21 cellular contexts compared by ENCODE assay signal in genomic region chr16:77063617-77064016, GRCh38.
A peak's percentile ranks its signal among the peaks of the same experiment; 100 is the strongest.
DNase-seq lines count a peak whose midpoint lies in the region; ATAC-seq, FAIRE-seq and TF ChIP-seq lines count a peak whose summit lies in the region.
"Had no signal": no experiment of that assay in that cellular context is flagged by ENCODE, and none has a peak within 500 bp of the region (broad histone marks: within the 10 kb centered on the region; RNA-seq: fewer than 3 reads in every experiment).

No MANE protein-coding gene starts in this region.

- no peak overlapping the region for H3K18ac ChIP-seq in H1 (ENCODE audit: extremely low read depth, low read length)

- H3K14ac ChIP-seq in H1 (ENCODE audit: insufficient read length), result no peak overlapping the region

- no peak overlapping the region for H3K27ac ChIP-seq in H1 (ENCODE audit: low read depth, low read length)
- H3K27ac ChIP-seq: HL-60 had no signal

- no peak for FAIRE-seq in H1 (lab: Jason Lieb, UNC)

- H4K20me1 ChIP-seq in H1 (replicated peaks in 1 of 2; ENCODE audit: control insufficient read depth in 1 of 2, insufficient read depth in 2 of 2, low read length in 2 of 2), result no peaks in the 10 kb centered on the region

- H3K4me3 ChIP-seq in LNCaP clone FGC (ENCODE audit: low read depth, low read length) (no peak overlapping the region), H1 (ENCODE audit: extremely low read depth in 1 of 4, insufficient read depth in 2 of 4, low read depth in 3 of 4, low read length in 4 of 4) (no peak overlapping the region)

- no peaks in the 10 kb centered on the region for H3K36me3 ChIP-seq in H1 (ENCODE audit: control insufficient read depth in 2 of 4, insufficient read depth in 4 of 4, low read length in 3 of 4)
- H3K36me3 ChIP-seq: BE2C had no signal

- H2AFZ ChIP-seq in H1 (ENCODE audit: low read length), result peak overlapping the region; percentile 73; the same call in 1 of the 2 replicates

- no peak overlapping the region for H3K23ac ChIP-seq in H1 (ENCODE audit: insufficient read length)

- no peaks in the 10 kb centered on the region for H3K79me2 ChIP-seq in H1 (ENCODE audit: control insufficient read depth in 1 of 2, insufficient read depth in 2 of 2, low read length in 2 of 2)

- H2AK5ac ChIP-seq in H1 (ENCODE audit: low read depth, low read length), result no peak overlapping the region

- no peak overlapping the region for H2BK12ac ChIP-seq in H1 (ENCODE audit: low read depth, low read length)

- H3K23me2 ChIP-seq in H1 (ENCODE audit: low read depth, low read length), result no peaks in the 10 kb centered on the region

- POLR2A ChIA-PET in H1 (lab: Charles Lee; ENCODE audit: partially characterized antibody), result no interaction called here

- in situ Hi-C loops in G401 (cut with HindIII; ENCODE audit: low sequenced_read_pairs), result no loop called here

- TF ChIP-seq CTCF in LNCaP clone FGC (IDR thresholded peaks at IDR 0.05; ENCODE audit: control insufficient read depth, extremely low read depth, insufficient read depth) (no peak), H1 (IDR thresholded peaks at IDR 0.05; ENCODE audit: control extremely low read depth in 1 of 3, insufficient read depth in 1 of 3, low read depth in 1 of 3, low read length in 3 of 3) (no peak)

- H3K27me3 Mint-ChIP-seq in effector memory CD8-positive, alpha-beta T cell, result peaks cover 9 to 10% of the 10 kb centered on the region in 2 donors
- H3K27me3 Mint-ChIP-seq: CD4-positive, CD25-positive, alpha-beta regulatory T cell had no signal

- H2BK120ac ChIP-seq in H1 (replicated peaks; ENCODE audit: low read depth, low read length), result no peak overlapping the region

- TF ChIP-seq RAD21 in H1 (IDR thresholded peaks at IDR 0.05 in 1 of 2, conservative IDR thresholded peaks at IDR 0.05 in 1 of 2; ENCODE audit: low read depth in 2 of 2, low read length in 2 of 2), result no peak

- no peaks in the 10 kb centered on the region for H3K9me3 ChIP-seq in H1 (ENCODE audit: insufficient read depth in 2 of 2, low read depth in 1 of 2, low read length in 1 of 2)
- H3K9me3 ChIP-seq: BE2C had no signal

- H3K56ac ChIP-seq in H1 (replicated peaks; ENCODE audit: insufficient read length, low read depth, low read length), result no peak overlapping the region

- H3K9ac ChIP-seq in H1 (replicated peaks in 1 of 4; ENCODE audit: extremely low read depth in 1 of 4, low read depth in 3 of 4, low read length in 3 of 4), result no peak overlapping the region

- CTCF ChIA-PET in H1 (lab: Charles Lee; ENCODE audit: partially characterized antibody), result interaction anchor here (0.6 to 1.3 kb wide), 2 partner anchors 49 to 396 kb away, joined by 3 to 5 read pairs; no protein-coding TSS in a partner anchor

- no peak overlapping the region for H4K5ac ChIP-seq in H1 (ENCODE audit: insufficient read length, low read depth, low read length)

- no peak overlapping the region for H4K91ac ChIP-seq in H1 (replicated peaks; ENCODE audit: insufficient read length, low read length)

- no peak overlapping the region for H3K27ac Mint-ChIP-seq in effector memory CD8-positive, alpha-beta T cell
- H3K27ac Mint-ChIP-seq: CD4-positive, CD25-positive, alpha-beta regulatory T cell had no signal

- H2BK5ac ChIP-seq in H1 (ENCODE audit: low read depth, low read length), result no peak overlapping the region

- H3K4me1 ChIP-seq in H1 (replicated peaks in 1 of 4; ENCODE audit: control insufficient read depth in 3 of 4, insufficient read depth in 4 of 4, low read length in 3 of 4), result peaks cover 0 to 10% (median 7%) of the 10 kb centered on the region in 4 experiments; a peak in 5 of 7 replicates

- H3K27me3 ChIP-seq in H1 (replicated peaks in 1 of 4; ENCODE audit: control insufficient read depth in 3 of 4, extremely low read depth in 1 of 4, insufficient read depth in 3 of 4, low read length in 3 of 4), result no peaks in the 10 kb centered on the region
- H3K27me3 ChIP-seq: BE2C had no signal

- 69% methylated on average over 2 of the region's 2 CpGs; no CpG with 5 or more reads in 1 of the 2 experiments for WGBS in H1 (ENCODE audit: extremely low coverage in 1 of 2, insufficient coverage in 1 of 2, insufficient read length in 1 of 2, insufficient replicate concordance in 2 of 2, low coverage in 1 of 2, low lambda C conversion rate in 2 of 2, missing lambda C conversion rate in 1 of 2), 2 experiments

- no peak overlapping the region for H3K4me2 ChIP-seq in H1 (ENCODE audit: insufficient read depth in 1 of 2, low read depth in 2 of 2, low read length in 2 of 2)

- H2BK20ac ChIP-seq in H1 (ENCODE audit: low read length), result no peak overlapping the region

- H3K4me1 Mint-ChIP-seq in effector memory CD8-positive, alpha-beta T cell (ENCODE audit: low read depth in 2 of 2), result no peaks in the 10 kb centered on the region
- H3K4me1 Mint-ChIP-seq: CD4-positive, CD25-positive, alpha-beta regulatory T cell had no signal

- no peaks in the 10 kb centered on the region for H3K9me3 Mint-ChIP-seq in effector memory CD8-positive, alpha-beta T cell

- H2BK15ac ChIP-seq in H1 (ENCODE audit: low read length), result no peak overlapping the region

- H3K4ac ChIP-seq in H1 (replicated peaks; ENCODE audit: insufficient read length, low read depth, low read length), result no peak overlapping the region

- TF ChIP-seq EP300 in H1 (IDR thresholded peaks at IDR 0.05; ENCODE audit: borderline replicate concordance in 1 of 2, low read depth in 2 of 2, low read length in 2 of 2), result no peak

- H3K4me3 Mint-ChIP-seq in effector memory CD8-positive, alpha-beta T cell, result no peak overlapping the region

- DNase-seq in G401 (ENCODE audit: low spot score) (peak; percentile 1), LNCaP clone FGC (ENCODE audit: low read depth) (peak; percentile 63), H1 (ENCODE audit: low read depth in 1 of 2, low spot score in 2 of 2) (no peak), NCI-H748 treated with DMSO at 0.1 percent for 48 hours (lab: John Stamatoyannopoulos, UW) (no peak), HuH-7.5 (ENCODE audit: low spot score) (no peak), NCI-H1092 (lab: John Stamatoyannopoulos, UW) (no peak)
- DNase-seq in effector memory CD8-positive, alpha-beta T cell, result no peak
- DNase-seq: ACHN; BE2C; CD4-positive, CD25-positive, alpha-beta regulatory T cell; DMS153; DND-41; GOT3; NCI-H1092 treated with DMSO at 0.1 percent for 48 hours; NCI-H1436; NCI-H2029; NCI-H446 treated with DMSO at 0.1 percent for 48 hours; NCI-H526; SHP77 treated with DMSO at 0.1 percent for 48 hours had no signal

- ATAC-seq in effector memory CD8-positive, alpha-beta T cell (replicated peaks), result no peak
- ATAC-seq: Panc1 had no signal

- no peak for TF ChIP-seq POLR2A in H1 (IDR thresholded peaks at IDR 0.05; ENCODE audit: control extremely low read depth in 1 of 2, low read depth in 2 of 2, low read length in 2 of 2)

- no peaks in the 10 kb centered on the region for H3K79me1 ChIP-seq in H1 (ENCODE audit: low read depth, low read length)

- no peaks in the 10 kb centered on the region for H3K36me3 Mint-ChIP-seq in effector memory CD8-positive, alpha-beta T cell (ENCODE audit: insufficient read depth)
- H3K36me3 Mint-ChIP-seq: CD4-positive, CD25-positive, alpha-beta regulatory T cell had no signal

- no peak overlapping the region for H4K8ac ChIP-seq in H1 (ENCODE audit: extremely low read depth, insufficient read depth, low read length)

TF ChIP-seq in H1, 55 proteins besides CTCF, POLR2A, EP300 and RAD21:
- TF ChIP-seq CEBPB (IDR thresholded peaks at IDR 0.05; ENCODE audit: low read depth, low read length) (no peak), ASH2L (IDR thresholded peaks at IDR 0.05; ENCODE audit: low read length) (no peak), CBX5 (IDR thresholded peaks at IDR 0.05; ENCODE audit: low read depth, low read length) (no peak), BACH1 (IDR thresholded peaks at IDR 0.05; ENCODE audit: low read length) (no peak), HDAC6 (IDR thresholded peaks at IDR 0.05; ENCODE audit: low read depth, low read length) (no peak), TAF1 (IDR thresholded peaks at IDR 0.05; ENCODE audit: low read depth, low read length) (no peak), EZH2 (IDR thresholded peaks at IDR 0.05; ENCODE audit: low read depth, low read length, severe bottlenecking) (no peak), FOSL1 (IDR thresholded peaks at IDR 0.05; ENCODE audit: insufficient read depth, low read depth, low read length) (no peak), HDAC2 (IDR thresholded peaks at IDR 0.05; ENCODE audit: borderline replicate concordance in 1 of 2, low read depth in 2 of 2, low read length in 2 of 2) (no peak), RXRA (IDR thresholded peaks at IDR 0.05; ENCODE audit: insufficient read depth, low read depth, low read length) (no peak), POLR2AphosphoS5 (IDR thresholded peaks at IDR 0.05; ENCODE audit: low read depth, low read length) (no peak), ZNF274 (IDR thresholded peaks at IDR 0.05; ENCODE audit: borderline replicate concordance, extremely low read depth, low read length) (no peak), KDM4A (IDR thresholded peaks at IDR 0.05; ENCODE audit: low read depth, low read length, severe bottlenecking) (no peak), SUZ12 (IDR thresholded peaks at IDR 0.05; ENCODE audit: low read length) (no peak), CHD1 (IDR thresholded peaks at IDR 0.05; ENCODE audit: low read depth, low read length) (no peak), MAFK (IDR thresholded peaks at IDR 0.05; ENCODE audit: low read depth, low read length) (no peak), RBBP5 (IDR thresholded peaks at IDR 0.05; ENCODE audit: borderline replicate concordance, low read depth, low read length) (no peak), SAP30 (IDR thresholded peaks at IDR 0.05; ENCODE audit: insufficient read depth, insufficient replicate concordance, low read length) (no peak), RNF2 (IDR thresholded peaks at IDR 0.05; ENCODE audit: borderline replicate concordance, low read depth, low read length, missing control alignments, poor library complexity, severe bottlenecking) (no peak)
- TF ChIP-seq, protein P1, sequence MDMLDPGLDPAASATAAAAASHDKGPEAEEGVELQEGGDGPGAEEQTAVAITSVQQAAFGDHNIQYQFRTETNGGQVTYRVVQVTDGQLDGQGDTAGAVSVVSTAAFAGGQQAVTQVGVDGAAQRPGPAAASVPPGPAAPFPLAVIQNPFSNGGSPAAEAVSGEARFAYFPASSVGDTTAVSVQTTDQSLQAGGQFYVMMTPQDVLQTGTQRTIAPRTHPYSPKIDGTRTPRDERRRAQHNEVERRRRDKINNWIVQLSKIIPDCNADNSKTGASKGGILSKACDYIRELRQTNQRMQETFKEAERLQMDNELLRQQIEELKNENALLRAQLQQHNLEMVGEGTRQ (IDR thresholded peaks at IDR 0.05; ENCODE audit: low read length), result no peak

Comparison
In these comparisons a context has a peak if more than half of its experiments do, and no peak if none do; other contexts are left out.
1. DNase-seq: peak in G401 (single experiment) and LNCaP clone FGC (single experiment); none in H1 (0 of 2), NCI-H748 treated with DMSO at 0.1 percent for 48 hours (single experiment), effector memory CD8-positive, alpha-beta T cell (0 of 3), HuH-7.5 (single experiment) and NCI-H1092 (single experiment).